ENCODE assay signal across 8 cellular contexts in genomic region chr2:31523871-31524492, GRCh38. TPM values are rescaled to one million over a fixed set of nuclear protein-coding genes. Genes with fewer than 3 reads are reported as not detected.
DNase-seq lines count a peak whose midpoint lies in the region; TF ChIP-seq lines count a peak whose summit lies in the region.

No MANE protein-coding gene starts in this region.

- no peaks in the 10 kb centered on the region for H3K79me2 ChIP-seq in ACC112 (ENCODE audit: control insufficient read depth, insufficient read depth, low read length, unreplicated experiment)

- peak overlapping the region in 2 of 5 experiments; percentile 37 to 38 for H3K27ac Mint-ChIP-seq in brain

- no peak overlapping the region for H3K4me3 Mint-ChIP-seq in brain

- H2AFZ ChIP-seq in ACC112 (ENCODE audit: low read length, unreplicated experiment) = peak overlapping the region; percentile 32

- H3K36me3 Mint-ChIP-seq in brain = no peaks in the 10 kb centered on the region

- no peaks in the 10 kb centered on the region for H3K36me3 ChIP-seq in ACC112 (ENCODE audit: insufficient read depth, low read length)
- peaks cover 0 to 24% (median 3%) of the 10 kb centered on the region in 4 donors for H3K36me3 ChIP-seq in liver (ENCODE audit: control insufficient read depth in 4 of 4, insufficient read depth in 3 of 4, low read depth in 1 of 4, low read length in 3 of 4)

- H3K4me3 ChIP-seq in ACC112 (ENCODE audit: low read depth, low read length) (no peak overlapping the region), liver (ENCODE audit: low read depth in 1 of 3, low read length in 3 of 3) (no peak overlapping the region)

- WGBS in liver = 51% methylated on average over 8 of the region's 8 CpGs

- DNase-seq in LoVo (ENCODE audit: low spot score) (peak; percentile 53), T-helper 9 cell (peak; percentile 51), NCI-H1092 (lab: John Stamatoyannopoulos, UW) (no peak)
- peak; percentile 3 for DNase-seq in stimulated activated CD8-positive, alpha-beta memory T cell treated with anti-CD3 and anti-CD28 coated beads, Interleukin-15, amount 100 ng/mL, for 48 hours (ENCODE audit: low read depth in 2 of 2)

- 0 out of 2 replicates have a peak, but pooled peaks cover 11% of the 10 kb centered on the region for H3K27me3 ChIP-seq in ACC112 (ENCODE audit: insufficient read depth, low read length)
- H3K27me3 ChIP-seq in liver (ENCODE audit: control insufficient read depth in 4 of 4, insufficient read depth in 4 of 4, low read length in 3 of 4) = no peaks in the 10 kb centered on the region

- H3K4me1 Mint-ChIP-seq in brain = no peaks in the 10 kb centered on the region

- no peak overlapping the region for H3K27ac ChIP-seq in ACC112 (ENCODE audit: low read depth, low read length)
- no peak overlapping the region for H3K27ac ChIP-seq in liver (ENCODE audit: low read depth in 1 of 2, low read length in 2 of 2)

- H3K4me1 ChIP-seq in ACC112 (ENCODE audit: control insufficient read depth, insufficient read depth, low read length, unreplicated experiment) (no peaks in the 10 kb centered on the region), liver (ENCODE audit: control insufficient read depth in 4 of 4, insufficient read depth in 4 of 4, low read length in 3 of 4) (peaks cover 0 to 9% (median 3%) of the 10 kb centered on the region in 4 donors)

- H3K9me3 ChIP-seq in liver (ENCODE audit: control insufficient read depth in 4 of 4, low read length in 3 of 4) = no peaks in the 10 kb centered on the region

- no peak overlapping the region for H3K9ac ChIP-seq in liver (ENCODE audit: low read depth in 1 of 2, low read length in 2 of 2)

- H3K27me3 Mint-ChIP-seq in brain = peaks cover 35% of the 10 kb centered on the region

- H3K9me3 Mint-ChIP-seq in brain = peaks cover 0 to under 1% (median 0%) of the 10 kb centered on the region in 5 experiments

- TF ChIP-seq CTCF in GM12874 (IDR thresholded peaks at IDR 0.05; ENCODE audit: insufficient read depth, low read depth, low read length) (peak; percentile 54; the same call in 1 of the 2 replicates), brain (conservative IDR thresholded peaks at IDR 0.05) (peak; percentile 45 to 78), liver (IDR thresholded peaks at IDR 0.05; ENCODE audit: low read depth, low read length, missing input control) (peak; percentile 70)

- peak; percentile 57 to 80 for TF ChIP-seq RAD21 in liver (IDR thresholded peaks at IDR 0.05)

TF ChIP-seq in liver, 16 proteins besides CTCF, POLR2A, EP300 and RAD21:
- TF ChIP-seq ZBTB33 (IDR thresholded peaks at IDR 0.05) (no peak), MAX (IDR thresholded peaks at IDR 0.05) (no peak), HNF4A (conservative IDR thresholded peaks at IDR 0.05) (no peak), TAF1 (conservative IDR thresholded peaks at IDR 0.05) (no peak), ATF3 (IDR thresholded peaks at IDR 0.05) (no peak), HNF4G (IDR thresholded peaks at IDR 0.05) (no peak), RXRA (IDR thresholded peaks at IDR 0.05) (no peak), SP1 (IDR thresholded peaks at IDR 0.05) (no peak), GABPA (IDR thresholded peaks at IDR 0.05 in 1 of 2, conservative IDR thresholded peaks at IDR 0.05 in 1 of 2) (no peak), JUND (IDR thresholded peaks at IDR 0.05) (no peak), YY1 (IDR thresholded peaks at IDR 0.05) (no peak), EGR1 (IDR thresholded peaks at IDR 0.05; ENCODE audit: low read depth in 2 of 2) (no peak), NR2F2 (IDR thresholded peaks at IDR 0.05) (no peak), REST (IDR thresholded peaks at IDR 0.05) (no peak), FOXA1 (IDR thresholded peaks at IDR 0.05) (no peak), FOXA2 (IDR thresholded peaks at IDR 0.05) (no peak)

RNA-seq across cellular contexts. Expression of gene SRD5A2, which starts 56.8 kb away (rescaled TPM):
- polyA plus RNA-seq in brain (ENCODE audit: insufficient read depth, low read depth, low replicate concordance) = not detected
- total RNA-seq in liver = 10 to 100 TPM in 1 of 2 donors, not detected in 1; 23.3 TPM
- 1 to 10 TPM; 2.3 to 2.9 TPM for polyA plus RNA-seq in liver
